ENCODE assay signal across 12 cellular contexts in the genomic region with DNA sequence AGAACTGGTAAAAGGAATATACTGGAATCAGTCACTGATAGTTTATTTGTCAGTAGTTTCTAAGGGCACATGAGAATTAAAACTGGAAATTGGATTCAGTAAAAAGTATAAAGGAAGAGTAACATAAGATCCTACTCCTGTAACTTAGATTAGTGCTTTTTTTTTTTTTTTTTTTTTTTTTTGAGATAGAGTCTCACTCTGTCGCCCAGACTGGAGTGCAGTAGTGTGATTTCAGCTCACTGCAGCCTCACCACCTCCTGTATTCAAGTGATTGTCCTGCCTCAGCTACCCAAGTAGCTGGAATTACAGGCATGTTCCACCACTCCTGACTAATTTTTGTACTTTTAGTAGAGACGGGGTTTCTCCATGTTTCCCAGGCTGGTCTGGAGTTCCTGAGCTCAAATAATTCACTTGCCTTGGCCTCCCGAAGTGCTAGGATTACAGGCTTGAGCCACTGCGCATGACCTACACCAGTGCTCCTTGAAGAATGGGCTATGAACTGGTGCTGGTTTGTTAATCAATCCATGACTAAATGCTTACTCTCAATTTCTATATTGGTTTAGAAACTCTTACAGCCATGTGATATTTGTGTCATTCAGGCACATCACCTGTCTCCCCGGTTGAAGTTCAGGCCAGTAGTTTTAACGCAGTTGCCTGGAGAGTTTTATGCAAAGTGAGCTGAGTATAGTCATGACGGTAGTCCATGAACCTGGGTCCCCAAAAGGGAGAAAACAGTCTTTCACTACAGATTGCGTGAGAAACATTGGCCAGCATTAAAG.
DNase-seq lines count a peak whose midpoint lies in the region; ATAC-seq and TF ChIP-seq lines count a peak whose summit lies in the region.
"Had no signal": no experiment of that assay in that cellular context is flagged by ENCODE, and none has a peak within 500 bp of the region (broad histone marks: within the 10 kb centered on the region; RNA-seq: fewer than 3 reads in every experiment).

No MANE protein-coding gene starts in this region.

- DNase-seq in activated CD4-positive, CD25-positive, alpha-beta regulatory T cell treated with anti-CD3 and anti-CD28 coated beads, Interleukin-2, amount 50 U/mL, for 72 hours, result no peak
- no peak for DNase-seq in osteoblast (ENCODE audit: insufficient read length, low spot score, missing footprints)
- DNase-seq in lower leg skin (ENCODE audit: low spot score in 2 of 2), result no peak
- DNase-seq in colonic mucosa, result no peak
- DNase-seq in immature natural killer cell, result no peak
- DNase-seq: activated CD4-positive, alpha-beta T cell treated with anti-CD3 and anti-CD28 coated beads, Interleukin-2, amount 10 ng/mL, durations not matched to agents 24 days and 14 days; lower lobe of right lung had no signal

- no peak overlapping the region for H3K4me3 Mint-ChIP-seq in immature natural killer cell
- H3K4me3 Mint-ChIP-seq: activated CD4-positive, alpha-beta T cell treated with anti-CD3 and anti-CD28 coated beads, Interleukin-2, amount 10 ng/mL, durations not matched to agents 24 days and 14 days had no signal

- H3K4me1 ChIP-seq in osteoblast (ENCODE audit: insufficient read depth, low read length) (peaks cover 19% of the 10 kb centered on the region), colonic mucosa (no peaks in the 10 kb centered on the region)
- H3K4me1 ChIP-seq: lower lobe of right lung had no signal

- H3K9me3 ChIP-seq in osteoblast (ENCODE audit: low read depth, low read length), result no peaks in the 10 kb centered on the region
- H3K9me3 ChIP-seq in colonic mucosa, result no peaks in the 10 kb centered on the region
- H3K9me3 ChIP-seq: ascending aorta, lower lobe of right lung had no signal

- no peak overlapping the region for H3K27ac Mint-ChIP-seq in immature natural killer cell
- H3K27ac Mint-ChIP-seq: activated CD4-positive, alpha-beta T cell treated with anti-CD3 and anti-CD28 coated beads, Interleukin-2, amount 10 ng/mL, durations not matched to agents 24 days and 14 days had no signal

- H3K36me3 ChIP-seq in osteoblast (ENCODE audit: insufficient read depth, low read length) (peaks cover 4% of the 10 kb centered on the region), colonic mucosa (no peaks in the 10 kb centered on the region)

- ATAC-seq in activated CD4-positive, CD25-positive, alpha-beta regulatory T cell treated with anti-CD3 and anti-CD28 coated beads, Interleukin-2, amount 50 U/mL, for 24 hours, result peak; percentile 35 to 60
- peak; percentile 97 for ATAC-seq in GM21576 (IDR thresholded peaks at IDR 0.05; ENCODE audit: unreplicated experiment)
- ATAC-seq in HG03196 (IDR thresholded peaks at IDR 0.05; ENCODE audit: unreplicated experiment), result peak; percentile 94
- ATAC-seq: lower lobe of right lung had no signal

- H3K36me3 Mint-ChIP-seq in immature natural killer cell, result peaks cover 0 to 6% (median 5%) of the 10 kb centered on the region in 3 donors

- no peaks in the 10 kb centered on the region for H3K9me3 Mint-ChIP-seq in immature natural killer cell
- H3K9me3 Mint-ChIP-seq: activated CD4-positive, alpha-beta T cell treated with anti-CD3 and anti-CD28 coated beads, Interleukin-2, amount 10 ng/mL, durations not matched to agents 24 days and 14 days had no signal

- no peaks in the 10 kb centered on the region for H4K20me1 ChIP-seq in osteoblast (ENCODE audit: insufficient read depth, low read length)

- H3K27me3 ChIP-seq in osteoblast (ENCODE audit: insufficient read depth, low read length) (no peaks in the 10 kb centered on the region), colonic mucosa (no peaks in the 10 kb centered on the region)
- H3K27me3 ChIP-seq: ascending aorta had no signal

- H3K27me3 Mint-ChIP-seq in immature natural killer cell (ENCODE audit: low read depth in 3 of 3), result no peaks in the 10 kb centered on the region
- H3K27me3 Mint-ChIP-seq: activated CD4-positive, alpha-beta T cell treated with anti-CD3 and anti-CD28 coated beads, Interleukin-2, amount 10 ng/mL, durations not matched to agents 24 days and 14 days had no signal

- WGBS in lower leg skin, 2 donors, result 94 to 98% methylated on average over 8 of the region's 8 CpGs

- TF ChIP-seq CTCF in osteoblast (IDR thresholded peaks at IDR 0.05; ENCODE audit: extremely low read depth, low read depth, low read length), result no peak
- TF ChIP-seq CTCF in lower leg skin (IDR thresholded peaks at IDR 0.05), result no peak
- no peak for TF ChIP-seq CTCF in colonic mucosa (IDR thresholded peaks at IDR 0.05)

- no peak for TF ChIP-seq POLR2A in lower leg skin (IDR thresholded peaks at IDR 0.05)

- no peak overlapping the region for H3K9ac ChIP-seq in colonic mucosa (ENCODE audit: low read depth in 2 of 2, low read length in 2 of 2)

- peaks cover 0 to 9% of the 10 kb centered on the region in 2 donors for H3K4me1 Mint-ChIP-seq in immature natural killer cell

- peaks cover 66% of the 10 kb centered on the region for H3K79me2 ChIP-seq in osteoblast (ENCODE audit: insufficient read depth, low read length)

- H3K27ac ChIP-seq in osteoblast (ENCODE audit: low read depth, low read length) (peak overlapping the region; percentile 39), colonic mucosa (no peak overlapping the region)
- H3K27ac ChIP-seq: 22Rv1, lower lobe of right lung had no signal

- no peak overlapping the region for H3K4me3 ChIP-seq in osteoblast (ENCODE audit: insufficient read depth, low read length)
- H3K4me3 ChIP-seq in lower leg skin (ENCODE audit: low read depth, poor library complexity, severe bottlenecking), result no peak overlapping the region
- H3K4me3 ChIP-seq in colonic mucosa, result no peak overlapping the region
- H3K4me3 ChIP-seq: ascending aorta, lower lobe of right lung had no signal

- no peak overlapping the region for H3K4me2 ChIP-seq in osteoblast (ENCODE audit: insufficient read depth, low read length)

- intact Hi-C loops in lower leg skin (cut with DNase I; ENCODE audit: low total_unique reads) (no loop called here), colonic mucosa (cut with DNase I) (no loop called here)

- H2AFZ ChIP-seq in osteoblast (ENCODE audit: low read length), result no peak overlapping the region
